25 cellular contexts compared by ENCODE assay signal in genomic region chr10:112895292-112895691, GRCh38. TPM values are rescaled to one million over a fixed set of nuclear protein-coding genes. Genes with fewer than 3 reads are reported as not detected.
DNase-seq lines count a peak whose midpoint lies in the region; ATAC-seq and TF ChIP-seq lines count a peak whose summit lies in the region.
"Had no signal": no experiment of that assay in that cellular context is flagged by ENCODE, and none has a peak within 500 bp of the region (broad histone marks: within the 10 kb centered on the region; RNA-seq: fewer than 3 reads in every experiment).

No MANE protein-coding gene starts in this region.

- no peaks in the 10 kb centered on the region for H3K9me3 Mint-ChIP-seq in neural crest cell
- H3K9me3 Mint-ChIP-seq in CD4-positive, alpha-beta memory T cell = peaks cover 0 to 4% (median 0%) of the 10 kb centered on the region in 8 donors
- H3K9me3 Mint-ChIP-seq: CD4-positive, alpha-beta T cell had no signal

- H3K4me1 ChIP-seq in HEK293 (ENCODE audit: control insufficient read depth, insufficient read depth, low read length) (0 out of 2 replicates have a peak, but pooled peaks cover 6% of the 10 kb centered on the region), Karpas-422 (ENCODE audit: low read length) (peaks cover 9% of the 10 kb centered on the region; the same call in 1 of the 2 replicates), mesenchymal stem cell (ENCODE audit: control insufficient read depth, insufficient read depth, low read depth, low read length) (peaks cover 11% of the 10 kb centered on the region)
- H3K4me1 ChIP-seq in CD4-positive, alpha-beta memory T cell (ENCODE audit: insufficient read depth, low read length) = no peaks in the 10 kb centered on the region

- no peak overlapping the region for H3K18ac ChIP-seq in mesenchymal stem cell (ENCODE audit: low read depth in 1 of 2, low read length in 2 of 2)

- peaks cover 10% of the 10 kb centered on the region for H3K4me1 Mint-ChIP-seq in neural crest cell
- H3K4me1 Mint-ChIP-seq in CD4-positive, alpha-beta memory T cell = no peaks in the 10 kb centered on the region
- H3K4me1 Mint-ChIP-seq: B cell; CD8-positive, alpha-beta memory T cell had no signal

- no peak overlapping the region for H4K91ac ChIP-seq in mesenchymal stem cell (ENCODE audit: low read length)

- intact Hi-C loops in CD4-positive, alpha-beta memory T cell (cut with micrococcal nuclease) = no loop called here

- H3K79me2 ChIP-seq in Karpas-422 (ENCODE audit: low read length) = no peaks in the 10 kb centered on the region

- no peak overlapping the region for H3K23ac ChIP-seq in mesenchymal stem cell (ENCODE audit: low read length in 2 of 2)

- no peaks in the 10 kb centered on the region for H3K79me1 ChIP-seq in mesenchymal stem cell (replicated peaks; ENCODE audit: low read length, poor library complexity, severe bottlenecking)

- no peaks in the 10 kb centered on the region for H3K36me3 Mint-ChIP-seq in neural crest cell (ENCODE audit: low read depth)
- H3K36me3 Mint-ChIP-seq in CD4-positive, alpha-beta memory T cell = peaks cover 0 to 4% of the 10 kb centered on the region in 2 donors

- no peak overlapping the region for H2BK12ac ChIP-seq in mesenchymal stem cell (ENCODE audit: low read length in 2 of 2)

- H4K20me1 ChIP-seq in Karpas-422 (ENCODE audit: insufficient read depth, low read depth, low read length) = no peaks in the 10 kb centered on the region
- H4K20me1 ChIP-seq: BLaER1 treated with 17β-estradiol and CSF1 and Interleukin-3, amounts not matched to agents 10 nM and 100 nM had no signal

- no peak overlapping the region for H3K9ac ChIP-seq in Karpas-422 (ENCODE audit: low read length)
- no peak overlapping the region for H3K9ac ChIP-seq in mesenchymal stem cell (ENCODE audit: low read length)
- H3K9ac ChIP-seq: BLaER1 treated with 17β-estradiol and CSF1 and Interleukin-3, amounts not matched to agents 10 nM and 100 nM had no signal

- no peak overlapping the region for H2BK120ac ChIP-seq in mesenchymal stem cell (ENCODE audit: low read depth, low read length)

- H3K27ac Mint-ChIP-seq in neural crest cell (ENCODE audit: unreplicated experiment) = peak overlapping the region; percentile 83
- no peak overlapping the region for H3K27ac Mint-ChIP-seq in CD4-positive, alpha-beta memory T cell
- H3K27ac Mint-ChIP-seq: B cell; CD4-positive, alpha-beta T cell had no signal

- H3K27me3 ChIP-seq in Karpas-422 (ENCODE audit: low read length) (no peaks in the 10 kb centered on the region), mesenchymal stem cell (ENCODE audit: control insufficient read depth in 1 of 2, insufficient read depth in 1 of 2, low read length in 2 of 2) (no peaks in the 10 kb centered on the region)
- no peaks in the 10 kb centered on the region for H3K27me3 ChIP-seq in CD4-positive, alpha-beta memory T cell (ENCODE audit: insufficient read depth, low read length)
- H3K27me3 ChIP-seq: BLaER1 treated with 17β-estradiol and CSF1 and Interleukin-3, amounts not matched to agents 10 nM and 100 nM had no signal

- H3K14ac ChIP-seq in mesenchymal stem cell (ENCODE audit: low read length in 2 of 2) = no peak overlapping the region

- POLR2A ChIA-PET in HEK293 (lab: Yijun Ruan, JAX) = no interaction called here
- POLR2A ChIA-PET in CD4-positive, alpha-beta memory T cell (lab: Charles Lee; ENCODE audit: partially characterized antibody) = no interaction called here

- H3K4me3 ChIP-seq in HEK293 (ENCODE audit: low read depth, low read length) (no peak overlapping the region), Karpas-422 (ENCODE audit: low read length) (no peak overlapping the region), mesenchymal stem cell (ENCODE audit: insufficient read depth in 1 of 2, low read depth in 1 of 2, low read length in 2 of 2) (no peak overlapping the region)
- no peak overlapping the region for H3K4me3 ChIP-seq in CD4-positive, alpha-beta memory T cell (ENCODE audit: low read length in 2 of 2)
- H3K4me3 ChIP-seq: A549; BLaER1 treated with 17β-estradiol and CSF1 and Interleukin-3, amounts not matched to agents 10 nM and 100 nM; GM12878 had no signal

- H3K4me2 ChIP-seq in Karpas-422 (ENCODE audit: low read depth, low read length, poor library complexity, severe bottlenecking) = no peak overlapping the region
- no peak overlapping the region for H3K4me2 ChIP-seq in mesenchymal stem cell (ENCODE audit: low read length, poor library complexity, severe bottlenecking)
- H3K4me2 ChIP-seq: A549 had no signal

- H2BK15ac ChIP-seq in mesenchymal stem cell (ENCODE audit: low read depth, poor library complexity, severe bottlenecking) = peak overlapping the region; percentile 23

- H3K9me3 ChIP-seq in HEK293 (ENCODE audit: control insufficient read depth, insufficient read depth, low read depth, low read length) (no peaks in the 10 kb centered on the region), Karpas-422 (ENCODE audit: low read length) (no peaks in the 10 kb centered on the region), mesenchymal stem cell (ENCODE audit: control insufficient read depth, low read length) (peaks cover 2% of the 10 kb centered on the region)
- no peaks in the 10 kb centered on the region for H3K9me3 ChIP-seq in CD4-positive, alpha-beta memory T cell (ENCODE audit: control insufficient read depth in 1 of 2, low read length in 2 of 2)
- H3K9me3 ChIP-seq: A549 had no signal

- ATAC-seq in HG03432 (IDR thresholded peaks at IDR 0.05; ENCODE audit: unreplicated experiment) = no peak
- ATAC-seq in HG03097 (IDR thresholded peaks at IDR 0.05; ENCODE audit: low FRiP score, unreplicated experiment) = no peak
- ATAC-seq in HG02571 (IDR thresholded peaks at IDR 0.05; ENCODE audit: unreplicated experiment) = no peak
- ATAC-seq: A549, GM12878 had no signal

- no peak overlapping the region for H2AK5ac ChIP-seq in mesenchymal stem cell (ENCODE audit: low read length, severe bottlenecking)

- 95% methylated on average over 2 of the region's 4 CpGs for WGBS in mesenchymal stem cell

- H3K27ac ChIP-seq in HEK293 (ENCODE audit: extremely low read depth, low read depth, low read length) (no peak overlapping the region), Karpas-422 (ENCODE audit: low read length) (no peak overlapping the region; the same call in 1 of the 2 replicates), mesenchymal stem cell (ENCODE audit: low read length, poor library complexity, severe bottlenecking) (no peak overlapping the region)
- no peak overlapping the region for H3K27ac ChIP-seq in CD4-positive, alpha-beta memory T cell (ENCODE audit: low read depth, low read length)
- H3K27ac ChIP-seq: 22Rv1; BLaER1 treated with 17β-estradiol and CSF1 and Interleukin-3, amounts not matched to agents 10 nM and 100 nM; C4-2B had no signal

- H2BK5ac ChIP-seq in mesenchymal stem cell (ENCODE audit: low read depth, low read length, poor library complexity, severe bottlenecking) = no peak overlapping the region

- CTCF ChIA-PET in HEK293 (lab: Yijun Ruan, JAX) = no interaction called here
- CTCF ChIA-PET in CD4-positive, alpha-beta memory T cell (lab: Charles Lee; ENCODE audit: partially characterized antibody) = interaction anchor here (0.6 kb wide), 1 partner anchor 147 kb away, joined by 4 read pairs; no protein-coding TSS in a partner anchor

- H3K4me3 Mint-ChIP-seq in neural crest cell = no peak overlapping the region
- no peak overlapping the region for H3K4me3 Mint-ChIP-seq in CD4-positive, alpha-beta memory T cell
- H3K4me3 Mint-ChIP-seq: B cell; CD4-positive, alpha-beta T cell; CD8-positive, alpha-beta memory T cell had no signal

- H2AFZ ChIP-seq in Karpas-422 (ENCODE audit: low read length) = no peak overlapping the region
- H2AFZ ChIP-seq in mesenchymal stem cell (ENCODE audit: low read depth, low read length) = no peak overlapping the region

- no peak overlapping the region for H3K4ac ChIP-seq in mesenchymal stem cell (ENCODE audit: low read depth in 1 of 2, low read length in 2 of 2)

- H4K8ac ChIP-seq in mesenchymal stem cell (ENCODE audit: low read length) = no peak overlapping the region

- H3K36me3 ChIP-seq in HEK293 (ENCODE audit: control insufficient read depth in 2 of 2, insufficient read depth in 1 of 2, low read length in 2 of 2) = no peaks in the 10 kb centered on the region
- no peaks in the 10 kb centered on the region for H3K36me3 ChIP-seq in Karpas-422 (ENCODE audit: insufficient read depth, low read length)
- no peaks in the 10 kb centered on the region for H3K36me3 ChIP-seq in mesenchymal stem cell (ENCODE audit: control insufficient read depth in 1 of 2, insufficient read depth in 2 of 2, low read depth in 1 of 2, low read length in 2 of 2)
- no peaks in the 10 kb centered on the region for H3K36me3 ChIP-seq in CD4-positive, alpha-beta memory T cell (ENCODE audit: insufficient read depth, low read length)
- H3K36me3 ChIP-seq: BLaER1 treated with 17β-estradiol and CSF1 and Interleukin-3, amounts not matched to agents 10 nM and 100 nM had no signal

- TF ChIP-seq CTCF in HEK293 (tag by site-specific recombination; IDR thresholded peaks at IDR 0.05) = no peak
- TF ChIP-seq CTCF in neural crest cell (conservative IDR thresholded peaks at IDR 0.05) = no peak

- DNase-seq in Karpas-422 = peak; percentile 71
- no peak for DNase-seq in mesenchymal stem cell
- no peak for DNase-seq in neural crest cell (ENCODE audit: low read depth, low spot score)
- DNase-seq in CD4-positive, alpha-beta memory T cell = no peak
- DNase-seq: AML-193; CD4-positive, alpha-beta T cell; CD8-positive, alpha-beta memory T cell; COR-L47; DMS 273 treated with DMSO at 0.1 percent for 48 hours; DMS153; DMS53; DMS79; DND-41; EL; GDM1 had no signal

- no peaks in the 10 kb centered on the region for H3K9me2 ChIP-seq in Karpas-422 (replicated peaks; ENCODE audit: insufficient read depth, low read length)

- H3K27me3 Mint-ChIP-seq in neural crest cell (ENCODE audit: low read depth) = no peaks in the 10 kb centered on the region
- H3K27me3 Mint-ChIP-seq in CD4-positive, alpha-beta memory T cell = no peaks in the 10 kb centered on the region
- H3K27me3 Mint-ChIP-seq: CD4-positive, alpha-beta T cell; CD8-positive, alpha-beta memory T cell had no signal

TF ChIP-seq in HEK293, 187 proteins besides CTCF, POLR2A, EP300 and RAD21 (continues in another document):
- TF ChIP-seq ZIC2 (tag by site-specific recombination; IDR thresholded peaks at IDR 0.05) = peak; percentile 65
- no peak for TF ChIP-seq SETDB1 (IDR thresholded peaks at IDR 0.05; ENCODE audit: insufficient read length, low read length)

RNA-seq across cellular contexts. Expression of gene TCF7L2, which starts 54.8 kb away (rescaled TPM):
- 0.07 TPM in 1 of 2 replicates, not detected in the other for total RNA-seq in Karpas-422 (2014; rRNA removed; shearing (Covaris generic); ENCODE audit: low replicate concordance)
- polyA plus RNA-seq in mesenchymal stem cell (2013, experiment 1 of 2) = 35.0 TPM
- 36.7 TPM for polyA plus RNA-seq in mesenchymal stem cell (2013, experiment 2 of 2)
- total RNA-seq in neural crest cell = 34.8 and 39.7 TPM in 2 replicates
- total RNA-seq in CD4-positive, alpha-beta memory T cell = 1 to 10 TPM; 2.3 to 3.2 TPM
- 1 to 10 TPM in 1 of 2 donors, under 1 TPM in 1; 0.16 to 1.3 TPM for polyA plus RNA-seq in CD4-positive, alpha-beta memory T cell
